ENCODE assay signal across 13 cellular contexts in the genomic region with DNA sequence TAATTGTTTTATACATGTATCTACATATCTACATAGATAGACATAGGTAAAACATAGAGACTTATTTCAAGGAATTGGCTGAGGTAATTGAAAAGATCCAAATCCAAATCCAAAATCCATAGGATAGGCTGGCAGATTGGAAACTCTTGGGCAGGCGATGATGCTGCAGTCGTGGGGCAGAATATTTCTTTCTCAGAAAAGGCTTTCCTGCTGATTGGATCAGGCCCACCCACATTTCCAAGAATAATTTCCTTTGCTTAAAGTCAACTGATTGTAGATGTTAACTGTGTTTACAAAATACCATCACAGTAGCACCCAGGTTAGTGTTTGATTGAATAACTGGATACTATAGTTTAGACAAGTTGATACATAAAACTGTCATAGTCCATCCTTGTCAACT.
"Had no signal": no experiment of that assay in that cellular context is flagged by ENCODE, and none has a peak within 500 bp of the region (broad histone marks: within the 10 kb centered on the region; RNA-seq: fewer than 3 reads in every experiment).

No MANE protein-coding gene starts in this region.

- H3K27ac ChIP-seq: ascending aorta, psoas muscle, right lobe of liver, suprapubic skin had no signal

- H3K9me3 ChIP-seq: ascending aorta, psoas muscle, right lobe of liver, suprapubic skin had no signal

- H3K27me3 ChIP-seq: ascending aorta, right lobe of liver, suprapubic skin had no signal

- FAIRE-seq: bronchial epithelial cell had no signal

- H3K27me3 Mint-ChIP-seq: activated CD4-positive, alpha-beta T cell treated with anti-CD3 and anti-CD28 coated beads for 36 hours; type B pancreatic cell had no signal

- H3K27ac Mint-ChIP-seq: endodermal cell, nephron progenitor cell, type B pancreatic cell had no signal

- H3K4me3 ChIP-seq: ascending aorta, lung, psoas muscle, right lobe of liver, suprapubic skin had no signal

- DNase-seq: activated CD4-positive, alpha-beta T cell treated with anti-CD3 and anti-CD28 coated beads for 36 hours; activated naive CD4-positive, alpha-beta T cell treated with anti-CD3 and anti-CD28 coated beads, Interleukin-2, amount 50 U/mL, for 16 hours; endodermal cell; nephron progenitor cell; psoas muscle; right lobe of liver; stimulated activated CD4-positive, alpha-beta T cell treated with anti-CD3 and anti-CD28 coated beads, Interleukin-2, amount 100 ng/mL, for 24 hours; T1000 had no signal

- H3K4me1 ChIP-seq: ascending aorta, right lobe of liver had no signal

- H3K4me1 Mint-ChIP-seq: nephron progenitor cell had no signal

- H3K4me3 Mint-ChIP-seq: endodermal cell, nephron progenitor cell, type B pancreatic cell had no signal

- ATAC-seq: activated CD4-positive, alpha-beta T cell treated with anti-CD3 and anti-CD28 coated beads for 36 hours; psoas muscle; right lobe of liver had no signal

- H3K36me3 ChIP-seq: ascending aorta, right lobe of liver, suprapubic skin had no signal
